ENCODE assay signal across 8 cellular contexts in the genomic region with DNA sequence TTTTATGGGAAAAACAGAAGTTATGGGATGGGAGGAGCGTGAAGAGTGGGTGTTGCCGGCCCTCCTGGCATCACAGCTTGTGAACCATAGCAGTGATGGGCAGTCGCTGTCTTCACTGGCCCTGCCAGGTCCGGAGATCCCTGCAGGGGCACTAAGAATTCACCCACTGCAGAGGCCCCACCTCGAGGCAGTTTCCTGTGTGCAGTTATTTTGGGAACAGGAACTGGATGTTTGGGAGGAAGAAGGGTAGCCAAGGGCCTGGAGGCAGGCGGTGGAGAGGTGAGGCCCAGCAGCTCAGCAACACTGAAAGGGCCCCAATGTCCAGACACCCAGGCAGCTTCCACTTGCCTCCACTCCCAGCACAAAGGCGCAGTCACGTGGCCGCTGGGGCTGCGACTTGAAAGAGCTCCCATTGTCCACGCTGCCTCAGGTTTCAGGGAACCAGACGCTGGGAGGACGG.
A peak's percentile ranks its signal among the peaks of the same experiment; 100 is the strongest.
DNase-seq lines count a peak whose midpoint lies in the region; ATAC-seq and TF ChIP-seq lines count a peak whose summit lies in the region.

No MANE protein-coding gene starts in this region.

- H3K36me3 ChIP-seq in mucosa of descending colon (ENCODE audit: low read depth), result no peaks in the 10 kb centered on the region

- no peaks in the 10 kb centered on the region for H3K36me3 Mint-ChIP-seq in type B pancreatic cell

- DNase-seq in NCI-H345 treated with DMSO at 0.1 percent for 48 hours (lab: John Stamatoyannopoulos, UW; ENCODE audit: unreplicated experiment) (peak; percentile 0), epidermal melanocyte (ENCODE audit: insufficient read length, low spot score) (peak; percentile 39), mucosa of descending colon (peak in 2 of 3 donors; percentile 35 to 53), type B pancreatic cell (ENCODE audit: extremely low spot score, unreplicated experiment) (no peak)
- no peak for DNase-seq in NK-92 treated with Interleukin-12 subunit alpha and Interleukin-12 subunit beta, amount 100 ng/mL, for 24 hours (lab: John Stamatoyannopoulos, UW)
- no peak for DNase-seq in activated naive CD4-positive, alpha-beta T cell treated with Interleukin-2 at 50 U/mL for 16 hours

- TF ChIP-seq CTCF in mucosa of descending colon (IDR thresholded peaks at IDR 0.05), result no peak
- no peak for TF ChIP-seq CTCF in type B pancreatic cell (conservative IDR thresholded peaks at IDR 0.05)

- no peaks in the 10 kb centered on the region for H3K4me1 ChIP-seq in mucosa of descending colon (ENCODE audit: low read depth)

- intact Hi-C loops in mucosa of descending colon (cut with DNase I, micrococcal nuclease), result no loop called here

- H3K9me3 ChIP-seq in mucosa of descending colon, result no peaks in the 10 kb centered on the region

- H3K27ac Mint-ChIP-seq in type B pancreatic cell, result peak overlapping the region; percentile 26

- ATAC-seq in mucosa of descending colon (peak; percentile 44), GM21423 (IDR thresholded peaks at IDR 0.05; ENCODE audit: unreplicated experiment) (no peak), HG03025 (IDR thresholded peaks at IDR 0.05; ENCODE audit: low FRiP score, unreplicated experiment) (no peak)

- peaks cover 3% of the 10 kb centered on the region for H3K27me3 Mint-ChIP-seq in type B pancreatic cell

- peaks cover 17% of the 10 kb centered on the region for H3K4me1 Mint-ChIP-seq in type B pancreatic cell (ENCODE audit: unreplicated experiment)

- no peak overlapping the region for H3K4me3 ChIP-seq in mucosa of descending colon

- H3K4me3 Mint-ChIP-seq in type B pancreatic cell, result peak overlapping the region; percentile 25

- peaks cover 5% of the 10 kb centered on the region for H3K9me3 Mint-ChIP-seq in type B pancreatic cell

Comparison
In these comparisons a context has a peak if more than half of its experiments do, and no peak if none do; other contexts are left out.
1. DNase-seq: peak in NCI-H345 treated with DMSO at 0.1 percent for 48 hours (single experiment), epidermal melanocyte (single experiment) and mucosa of descending colon (2 of 3); none in type B pancreatic cell (single experiment), NK-92 treated with Interleukin-12 subunit alpha and Interleukin-12 subunit beta, amount 100 ng/mL, for 24 hours (single experiment) and activated naive CD4-positive, alpha-beta T cell treated with Interleukin-2 at 50 U/mL for 16 hours (single experiment).